8 cellular contexts compared by ENCODE assay signal in the genomic region with DNA sequence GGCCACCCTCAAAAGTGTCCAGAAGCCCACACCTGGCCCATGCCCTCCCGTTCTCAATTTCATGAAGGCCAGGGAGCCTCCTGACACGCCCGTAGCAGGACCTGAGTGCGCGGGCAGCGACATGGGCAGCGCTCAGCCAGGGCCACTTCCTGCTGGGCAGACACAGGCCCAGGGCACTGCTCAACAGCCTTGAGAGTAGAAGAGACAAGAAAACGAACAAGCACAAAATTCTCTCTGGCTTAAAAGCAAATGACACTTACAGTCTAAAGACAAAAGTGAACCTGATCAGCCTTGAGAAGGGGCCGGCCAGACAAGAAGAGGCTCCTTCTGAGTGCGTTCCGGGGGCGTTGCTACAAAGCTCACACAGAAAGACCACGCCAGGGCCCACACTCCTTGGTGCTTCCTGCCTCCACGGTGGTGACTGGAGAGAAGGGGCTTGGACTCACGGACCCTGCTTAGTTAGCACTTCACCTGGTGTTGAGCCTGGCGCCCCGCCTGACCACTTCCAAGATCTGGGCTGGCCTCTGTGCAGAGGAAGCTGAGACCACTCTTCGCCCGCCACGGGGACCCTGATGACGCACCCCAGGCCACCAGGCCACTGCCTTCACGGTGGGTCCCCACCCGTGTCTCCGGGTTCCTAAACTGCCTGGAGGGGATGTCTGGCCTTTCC. TPM values are rescaled to one million over a fixed set of nuclear protein-coding genes. Genes with fewer than 3 reads are reported as not detected.
A peak's percentile ranks its signal among the peaks of the same experiment; 100 is the strongest.
DNase-seq lines count a peak whose midpoint lies in the region; ATAC-seq and TF ChIP-seq lines count a peak whose summit lies in the region.

No MANE protein-coding gene starts in this region.

- H3K9me3 ChIP-seq in iPS-20b (ENCODE audit: insufficient read depth, low read depth, low read length) (no peaks in the 10 kb centered on the region), stomach (no peaks in the 10 kb centered on the region)

- ATAC-seq in HG02973 (IDR thresholded peaks at IDR 0.05; ENCODE audit: unreplicated experiment) = no peak

- intact Hi-C loops in stomach (cut with DNase I; ENCODE audit: low total_unique reads) = no loop called here

- H3K36me3 ChIP-seq in iPS-20b (ENCODE audit: insufficient read depth, low read depth, low read length) (peaks cover 5% of the 10 kb centered on the region), stomach (no peaks in the 10 kb centered on the region)

- peak overlapping the region; percentile 77; the same call in 1 of the 2 replicates for H3K4me3 ChIP-seq in iPS-20b (ENCODE audit: low read length)
- H3K4me3 ChIP-seq in stomach = peak overlapping the region; percentile 82 to 98 (median 86)

- peak; percentile 44 for DNase-seq in NCI-H748 (lab: John Stamatoyannopoulos, UW; ENCODE audit: unreplicated experiment)
- DNase-seq in NCI-H748 treated with DMSO at 0.1 percent for 48 hours (lab: John Stamatoyannopoulos, UW) = no peak
- peak; percentile 68 for DNase-seq in stomach
- no peak for DNase-seq in RPMI8226
- no peak for DNase-seq in T1000 (lab: John Stamatoyannopoulos, UW)

- no peaks in the 10 kb centered on the region for H3K9me3 Mint-ChIP-seq in activated naive CD8-positive, alpha-beta T cell (ENCODE audit: low read depth)

- no peaks in the 10 kb centered on the region for H3K27me3 Mint-ChIP-seq in activated naive CD8-positive, alpha-beta T cell

- WGBS in stomach, 5 donors = 17 to 36% (median 29%) methylated on average over 17 to 24 of the region's 24 CpGs

- no peaks in the 10 kb centered on the region for H3K36me3 Mint-ChIP-seq in activated naive CD8-positive, alpha-beta T cell

- H3K27me3 ChIP-seq in iPS-20b (ENCODE audit: insufficient read depth, low read length) (no peaks in the 10 kb centered on the region), stomach (peaks cover 0 to 17% (median 0%) of the 10 kb centered on the region in 3 donors)

- peak overlapping the region; percentile 87 for H3K4me3 Mint-ChIP-seq in activated naive CD8-positive, alpha-beta T cell

- TF ChIP-seq EP300 in stomach (IDR thresholded peaks at IDR 0.05) = no peak

- no peak for TF ChIP-seq POLR2A in stomach (IDR thresholded peaks at IDR 0.05)

- peak overlapping the region; percentile 72; the same call in 1 of the 2 replicates for H3K9ac ChIP-seq in iPS-20b (ENCODE audit: low read depth, low read length)

- H3K27ac ChIP-seq in iPS-20b (ENCODE audit: low read length) = no peak overlapping the region
- H3K27ac ChIP-seq in stomach = peak overlapping the region; percentile 92 to 97 (median 95)

- peaks cover 46% of the 10 kb centered on the region for H3K4me1 Mint-ChIP-seq in activated naive CD8-positive, alpha-beta T cell (ENCODE audit: low read depth)

- no peak for TF ChIP-seq CTCF in stomach (IDR thresholded peaks at IDR 0.05)

- peak overlapping the region; percentile 75 for H3K27ac Mint-ChIP-seq in activated naive CD8-positive, alpha-beta T cell

- H3K4me1 ChIP-seq in iPS-20b (ENCODE audit: insufficient read depth, low read length) (peaks cover 17% of the 10 kb centered on the region; the same call in 1 of the 2 replicates), stomach (peaks cover 45 to 74% (median 71%) of the 10 kb centered on the region in 4 donors)

RNA-seq across cellular contexts. Expression of gene SLC12A7, which starts 1.5 kb away (rescaled TPM):
- total RNA-seq in stomach = 100 to 1,000 TPM in 3 of 5 donors, 10 to 100 TPM in 2; 23.9 to 346 (median 126) TPM
- 10 to 100 TPM in 2 of 3 donors, 1 to 10 TPM in 1; 4.7 to 12.4 (median 10.3) TPM for polyA plus RNA-seq in stomach

Comparison
In these comparisons a context has a peak if more than half of its experiments do, and no peak if none do; other contexts are left out.
1. DNase-seq: peak in NCI-H748 (single experiment) and stomach (single experiment); none in NCI-H748 treated with DMSO at 0.1 percent for 48 hours (single experiment), RPMI8226 (single experiment) and T1000 (single experiment).